24 cellular contexts compared by ENCODE assay signal in genomic region chr15:87731630-87732029, GRCh38.
"Had no signal": no experiment of that assay in that cellular context is flagged by ENCODE, and none has a peak within 500 bp of the region (broad histone marks: within the 10 kb centered on the region; RNA-seq: fewer than 3 reads in every experiment).

No MANE protein-coding gene starts in this region.

- DNase-seq: activated CD4-positive, alpha-beta memory T cell treated with anti-CD3 and anti-CD28 coated beads, Interleukin-2, amount 10 ng/mL, durations not matched to agents 7 days and 5 days; activated CD4-positive, alpha-beta T cell treated with anti-CD3 and anti-CD28 coated beads for 36 hours; activated CD4-positive, alpha-beta T cell treated with anti-CD3 and anti-CD28 coated beads, Interleukin-2, amount 50 U/mL, for 1 hour; activated gamma-delta T cell; activated naive CD4-positive, alpha-beta T cell treated with anti-CD3 and anti-CD28 coated beads, Interleukin-2, amount 10 ng/mL, durations not matched to agents 7 days and 5 days; activated naive CD8-positive, alpha-beta T cell treated with anti-CD3 and anti-CD28 coated beads for 36 hours; activated T-cell treated with anti-CD3 and anti-CD28 coated beads for 4 hours; activated T-cell treated with anti-CD3 and anti-CD28 coated beads, Interleukin-2, amount 50 U/mL, for 48 hours; brain microvascular endothelial cell; caudate nucleus; MG63; NCI-H1105; NCI-H1436 treated with DMSO at 0.1 percent for 48 hours; NCI-H187; NCI-H2081; NCI-H446; NCI-H524; PC-9; SJCRH30; SK-N-SH; T-helper 1 cell; WERI-Rb-1 had no signal

- H3K27ac ChIP-seq: brain microvascular endothelial cell, KMS-11, PC-9, SJCRH30, WERI-Rb-1 had no signal

- H3K27me3 ChIP-seq: brain microvascular endothelial cell, MG63, SJCRH30 had no signal

- H3K36me3 ChIP-seq: brain microvascular endothelial cell, MG63, SJCRH30, WERI-Rb-1 had no signal

- H3K9ac ChIP-seq: KMS-11, SK-N-SH had no signal

- H3K4me2 ChIP-seq: KMS-11, PC-9, SK-N-SH had no signal

- ATAC-seq: activated CD4-positive, alpha-beta T cell treated with anti-CD3 and anti-CD28 coated beads for 36 hours; activated T-helper 17 cell treated with anti-CD3 and anti-CD28 coated beads, Interleukin-2, amount 50 U/mL, for 72 hours had no signal

- H2AFZ ChIP-seq: PC-9 had no signal

- H3K9me3 ChIP-seq: MG63, SJCRH30, SK-N-SH had no signal

- H3K4me3 ChIP-seq: MG63, PC-9, SJCRH30 had no signal
